Comparison of ENCODE assay signal across 25 cellular contexts in genomic region chr20:52143277-52143676, GRCh38.
"Had no signal": no experiment of that assay in that cellular context is flagged by ENCODE, and none has a peak within 500 bp of the region (broad histone marks: within the 10 kb centered on the region; RNA-seq: fewer than 3 reads in every experiment).

No MANE protein-coding gene starts in this region.

- H3K27me3 ChIP-seq: colonic mucosa, esophagus squamous epithelium, gastrocnemius medialis, heart right ventricle, left lung had no signal

- FAIRE-seq: endometrium, kidney had no signal

- H3K27ac ChIP-seq: colonic mucosa, epithelial cell of prostate, esophagus squamous epithelium, gastrocnemius medialis, heart right ventricle, left lung, lower lobe of right lung had no signal

- H3K36me3 ChIP-seq: colonic mucosa, esophagus squamous epithelium, gastrocnemius medialis, left lung, lower lobe of right lung had no signal

- ATAC-seq: effector memory CD8-positive, alpha-beta T cell; esophagus mucosa; gastrocnemius medialis; heart right ventricle; left lung; left ventricle myocardium superior; lower lobe of right lung had no signal

- H3K4me3 ChIP-seq: colonic mucosa, esophagus squamous epithelium, gastrocnemius medialis, heart right ventricle, left lung, lower lobe of right lung had no signal

- H3K9me3 ChIP-seq: colonic mucosa, esophagus squamous epithelium, gastrocnemius medialis, lower lobe of right lung had no signal

- DNase-seq: colonic mucosa; cortex of kidney; effector CD8-positive, alpha-beta T cell; effector memory CD8-positive, alpha-beta T cell; endodermal cell; erythroblast; esophagus squamous epithelium; foreskin fibroblast; foreskin melanocyte; gastrocnemius medialis; glutamatergic neuron; head of caudate nucleus; heart right ventricle; hippocampal formation; immature natural killer cell; islet precursor cell; kidney; kidney glomerular epithelial cell; left lung; left ventricle myocardium superior; lower lobe of right lung; mesenchymal stem cell had no signal

- H3K4me1 ChIP-seq: colonic mucosa, esophagus squamous epithelium, gastrocnemius medialis, left lung, lower lobe of right lung had no signal
